ENCODE assay signal across 17 cellular contexts in the genomic region with DNA sequence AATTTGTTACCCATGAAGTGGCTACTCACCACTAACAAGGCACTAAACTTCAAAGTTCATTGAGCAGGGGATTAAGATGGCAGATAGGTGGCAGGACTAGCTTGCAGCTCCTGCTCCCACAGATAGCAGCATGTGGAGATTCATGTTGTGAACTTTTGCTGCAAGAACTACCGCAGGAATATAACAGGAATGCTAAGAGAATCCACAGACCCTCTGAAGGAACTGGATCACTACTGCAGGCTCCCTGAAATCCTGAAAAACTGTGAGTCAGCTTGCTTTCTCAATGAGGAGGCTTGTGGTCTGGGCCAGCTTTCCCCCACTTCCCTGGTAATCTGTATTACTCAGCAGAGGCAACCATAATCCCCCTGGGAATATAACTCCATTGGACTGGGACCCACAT.
"Had no signal": no experiment of that assay in that cellular context is flagged by ENCODE, and none has a peak within 500 bp of the region (broad histone marks: within the 10 kb centered on the region; RNA-seq: fewer than 3 reads in every experiment).

No MANE protein-coding gene starts in this region.

- H3K4me3 ChIP-seq: thyroid gland had no signal

- ATAC-seq: activated CD8-positive, alpha-beta memory T cell treated with anti-CD3 and anti-CD28 coated beads, Interleukin-2, amount 10 ng/mL, durations not matched to agents 7 days and 5 days; activated naive CD4-positive, alpha-beta T cell treated with anti-CD3 and anti-CD28 coated beads, Interleukin-2, amount 50 U/mL, for 72 hours; esophagus mucosa; left ventricle myocardium superior; SK-N-SH treated with all-trans-retinoic acid at 6 μM for 48 hours; stimulated activated memory B cell treated with anti-CD40 and anti-IgM and Interleukin-4, amounts not matched to agents 10 μg/mL and 1 μg/mL and 100 μg/mL, for 72 hours had no signal

- H3K4me1 ChIP-seq: thyroid gland had no signal

- FAIRE-seq: endometrium had no signal

- H3K27me3 ChIP-seq: thyroid gland had no signal

- H3K36me3 ChIP-seq: thyroid gland, WERI-Rb-1 had no signal

- H3K9me3 ChIP-seq: thyroid gland had no signal

- H3K27ac ChIP-seq: thyroid gland, WERI-Rb-1 had no signal

- DNase-seq: activated CD4-positive, alpha-beta memory T cell treated with anti-CD3 and anti-CD28 coated beads for 36 hours; activated CD8-positive, alpha-beta memory T cell treated with anti-CD3 and anti-CD28 coated beads, Interleukin-2, amount 10 ng/mL, durations not matched to agents 7 days and 5 days; activated T-cell treated with anti-CD3 and anti-CD28 coated beads, Interleukin-2, amount 50 U/mL, for 1 hour; amniotic stem cell; hippocampal formation; left ventricle myocardium superior; mesenchymal stem cell; nephron progenitor cell; stimulated activated CD4-positive, alpha-beta T cell treated with anti-CD3 and anti-CD28 coated beads, Interleukin-2, amount 100 ng/mL, for 48 hours; T-helper 1 cell; thyroid gland; WERI-Rb-1 had no signal
